ENCODE assay signal across 11 cellular contexts in genomic region chr18:66682855-66683322, GRCh38.
DNase-seq lines count a peak whose midpoint lies in the region; ATAC-seq, FAIRE-seq and TF ChIP-seq lines count a peak whose summit lies in the region.
"Had no signal": no experiment of that assay in that cellular context is flagged by ENCODE, and none has a peak within 500 bp of the region (broad histone marks: within the 10 kb centered on the region; RNA-seq: fewer than 3 reads in every experiment).

No MANE protein-coding gene starts in this region.

- no peaks in the 10 kb centered on the region for H4K20me1 ChIP-seq in HepG2 (ENCODE audit: insufficient read depth, low read length)

- H2AFZ ChIP-seq in HepG2 (ENCODE audit: low read length): no peak overlapping the region

- no peaks in the 10 kb centered on the region for H3K79me2 ChIP-seq in HepG2 (ENCODE audit: insufficient read depth, low read length)

- ATAC-seq in HepG2 (no peak), upper lobe of right lung (peak; percentile 43)

- H3K4me1 ChIP-seq in liver (ENCODE audit: control insufficient read depth in 4 of 4, insufficient read depth in 4 of 4, low read length in 3 of 4) (no peaks in the 10 kb centered on the region), HepG2 (ENCODE audit: insufficient read depth, low read length) (no peaks in the 10 kb centered on the region), upper lobe of right lung (peaks cover 4% of the 10 kb centered on the region)

- H3K9ac ChIP-seq in liver (ENCODE audit: low read depth in 1 of 2, low read length in 2 of 2): no peak overlapping the region
- H3K9ac ChIP-seq in HepG2 (ENCODE audit: insufficient read depth, low read depth, low read length): no peak overlapping the region

- no TSS peak for BruUV-seq in HepG2 (replicated peaks; lab: Mats Ljungman, UMichigan)

- intact Hi-C loops in HepG2 (cut with micrococcal nuclease; ENCODE audit: unreplicated experiment) (no loop called here), upper lobe of right lung (cut with DNase I) (no loop called here)

- TF ChIP-seq CTCF in liver (IDR thresholded peaks at IDR 0.05; ENCODE audit: low read depth, low read length, missing input control) (no peak), HepG2 (CRISPR knock-in tag; IDR thresholded peaks at IDR 0.05) (no peak), choroid plexus epithelial cell (conservative IDR thresholded peaks at IDR 0.05; ENCODE audit: low read depth, low read length) (no peak), upper lobe of right lung (IDR thresholded peaks at IDR 0.05) (no peak)

- TF ChIP-seq POLR2A in HepG2 (IDR thresholded peaks at IDR 0.05; ENCODE audit: insufficient read depth in 1 of 2, low read depth in 2 of 2, low read length in 2 of 2): no peak

- CTCF ChIA-PET in HepG2 (lab: Yijun Ruan, JAX; ENCODE audit: low intra/inter-chr PET ratio, low total read pairs): no interaction called here

- peak overlapping the region; percentile 8 to 38 for H3K27ac ChIP-seq in liver (ENCODE audit: low read depth in 1 of 2, low read length in 2 of 2)
- no peak overlapping the region for H3K27ac ChIP-seq in HepG2 (ENCODE audit: extremely low read length, insufficient read depth, low read length)
- peak overlapping the region; percentile 12 for H3K27ac ChIP-seq in upper lobe of right lung

- no peak overlapping the region for H3K4me2 ChIP-seq in HepG2 (ENCODE audit: low read depth, low read length)

- no peaks in the 10 kb centered on the region for H3K36me3 ChIP-seq in liver (ENCODE audit: control insufficient read depth in 4 of 4, insufficient read depth in 3 of 4, low read depth in 1 of 4, low read length in 3 of 4)
- no peaks in the 10 kb centered on the region for H3K36me3 ChIP-seq in HepG2 (replicated peaks in 1 of 2; ENCODE audit: control insufficient read depth in 1 of 2, insufficient read depth in 2 of 2, low read length in 2 of 2)
- no peaks in the 10 kb centered on the region for H3K36me3 ChIP-seq in upper lobe of right lung

- WGBS in liver: 37% methylated on average over 5 of the region's 5 CpGs
- WGBS in HepG2 (ENCODE audit: low lambda C conversion rate): 4% methylated on average over 5 of the region's 5 CpGs

- POLR2A ChIA-PET in HepG2 (lab: Yijun Ruan, JAX): no interaction called here

- H3K9me3 ChIP-seq in liver (ENCODE audit: control insufficient read depth in 4 of 4, low read length in 3 of 4): peaks cover 4 to 14% (median 8%) of the 10 kb centered on the region in 4 donors
- H3K9me3 ChIP-seq in HepG2 (ENCODE audit: low read length): peaks cover 26% of the 10 kb centered on the region
- peaks cover 4% of the 10 kb centered on the region for H3K9me3 ChIP-seq in upper lobe of right lung

- TF ChIP-seq EP300 in HepG2 (IDR thresholded peaks at IDR 0.05; ENCODE audit: low read depth in 2 of 2, low read length in 2 of 2) (no peak), HepG2 (CRISPR knock-in tag; IDR thresholded peaks at IDR 0.05; ENCODE audit: borderline replicate concordance) (no peak)

- DNase-seq in HepG2 (ENCODE audit: low spot score): no peak
- DNase-seq in choroid plexus epithelial cell (ENCODE audit: low read depth): peak; percentile 8
- peak; percentile 70 for DNase-seq in medulla oblongata (ENCODE audit: extremely low spot score)
- DNase-seq in upper lobe of right lung: no peak
- no peak for DNase-seq in SW 1271 (lab: John Stamatoyannopoulos, UW)
- DNase-seq in GM03348 (ENCODE audit: low spot score): no peak
- DNase-seq in NCI-H2081 treated with DMSO at 0.1 percent for 48 hours (lab: John Stamatoyannopoulos, UW): no peak
- DNase-seq: erythroblast, IMR-90, RPMI8226 had no signal

- FAIRE-seq in HepG2 (lab: Jason Lieb, UNC): no peak

- H3K27me3 ChIP-seq in liver (ENCODE audit: control insufficient read depth in 4 of 4, insufficient read depth in 4 of 4, low read length in 3 of 4) (no peaks in the 10 kb centered on the region), HepG2 (ENCODE audit: control insufficient read depth in 1 of 2, insufficient read depth in 2 of 2, low read length in 2 of 2) (no peaks in the 10 kb centered on the region), upper lobe of right lung (no peaks in the 10 kb centered on the region)

- peak in 1 of 2 donors; percentile 41 for TF ChIP-seq RAD21 in liver (IDR thresholded peaks at IDR 0.05)
- TF ChIP-seq RAD21 in HepG2 (CRISPR knock-in tag; IDR thresholded peaks at IDR 0.05): no peak

- in situ Hi-C loops in HepG2 (cut with HindIII; ENCODE audit: extremely low pct_ligation_motif_present, low pct_unique_long_range_greater_than_20kb): no loop called here

- no peak overlapping the region for H3K4me3 ChIP-seq in liver (ENCODE audit: low read depth in 1 of 3, low read length in 3 of 3)
- no peak overlapping the region for H3K4me3 ChIP-seq in HepG2 (replicated peaks in 1 of 3; ENCODE audit: insufficient read depth in 1 of 3, low read depth in 2 of 3, low read length in 3 of 3)
- H3K4me3 ChIP-seq in choroid plexus epithelial cell (ENCODE audit: low read depth, low read length): peak overlapping the region; percentile 7
- peak overlapping the region; percentile 9 for H3K4me3 ChIP-seq in upper lobe of right lung

TF ChIP-seq in liver, 16 proteins besides CTCF, POLR2A, EP300 and RAD21:
- TF ChIP-seq TAF1 (conservative IDR thresholded peaks at IDR 0.05) (peak; percentile 36), NR2F2 (IDR thresholded peaks at IDR 0.05) (peak; percentile 94), YY1 (IDR thresholded peaks at IDR 0.05) (peak; percentile 57), FOXA2 (IDR thresholded peaks at IDR 0.05) (no peak), ATF3 (IDR thresholded peaks at IDR 0.05) (no peak), GABPA (IDR thresholded peaks at IDR 0.05 in 1 of 2, conservative IDR thresholded peaks at IDR 0.05 in 1 of 2) (peak in 1 of 2 donors; percentile 19), SP1 (IDR thresholded peaks at IDR 0.05) (peak; percentile 70), HNF4A (conservative IDR thresholded peaks at IDR 0.05) (no peak)

TF ChIP-seq in HepG2, 621 proteins besides CTCF, POLR2A, EP300 and RAD21 (continues in another document):
- no peak for TF ChIP-seq SRY (CRISPR knock-in tag; IDR thresholded peaks at IDR 0.05)
- no peak for TF ChIP-seq ZNF296 (CRISPR knock-in tag; conservative IDR thresholded peaks at IDR 0.05)
- TF ChIP-seq, protein P1, sequence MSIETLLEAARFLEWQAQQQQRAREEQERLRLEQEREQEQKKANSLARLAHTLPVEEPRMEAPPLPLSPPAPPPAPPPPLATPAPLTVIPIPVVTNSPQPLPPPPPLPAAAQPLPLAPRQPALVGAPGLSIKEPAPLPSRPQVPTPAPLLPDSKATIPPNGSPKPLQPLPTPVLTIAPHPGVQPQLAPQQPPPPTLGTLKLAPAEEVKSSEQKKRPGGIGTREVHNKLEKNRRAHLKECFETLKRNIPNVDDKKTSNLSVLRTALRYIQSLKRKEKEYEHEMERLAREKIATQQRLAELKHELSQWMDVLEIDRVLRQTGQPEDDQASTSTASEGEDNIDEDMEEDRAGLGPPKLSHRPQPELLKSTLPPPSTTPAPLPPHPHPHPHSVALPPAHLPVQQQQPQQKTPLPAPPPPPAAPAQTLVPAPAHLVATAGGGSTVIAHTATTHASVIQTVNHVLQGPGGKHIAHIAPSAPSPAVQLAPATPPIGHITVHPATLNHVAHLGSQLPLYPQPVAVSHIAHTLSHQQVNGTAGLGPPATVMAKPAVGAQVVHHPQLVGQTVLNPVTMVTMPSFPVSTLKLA (IDR thresholded peaks at IDR 0.05): no peak
- TF ChIP-seq, protein P2, sequence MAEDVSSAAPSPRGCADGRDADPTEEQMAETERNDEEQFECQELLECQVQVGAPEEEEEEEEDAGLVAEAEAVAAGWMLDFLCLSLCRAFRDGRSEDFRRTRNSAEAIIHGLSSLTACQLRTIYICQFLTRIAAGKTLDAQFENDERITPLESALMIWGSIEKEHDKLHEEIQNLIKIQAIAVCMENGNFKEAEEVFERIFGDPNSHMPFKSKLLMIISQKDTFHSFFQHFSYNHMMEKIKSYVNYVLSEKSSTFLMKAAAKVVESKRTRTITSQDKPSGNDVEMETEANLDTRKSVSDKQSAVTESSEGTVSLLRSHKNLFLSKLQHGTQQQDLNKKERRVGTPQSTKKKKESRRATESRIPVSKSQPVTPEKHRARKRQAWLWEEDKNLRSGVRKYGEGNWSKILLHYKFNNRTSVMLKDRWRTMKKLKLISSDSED (CRISPR knock-in tag; IDR thresholded peaks at IDR 0.05): no peak
- TF ChIP-seq, protein P3, sequence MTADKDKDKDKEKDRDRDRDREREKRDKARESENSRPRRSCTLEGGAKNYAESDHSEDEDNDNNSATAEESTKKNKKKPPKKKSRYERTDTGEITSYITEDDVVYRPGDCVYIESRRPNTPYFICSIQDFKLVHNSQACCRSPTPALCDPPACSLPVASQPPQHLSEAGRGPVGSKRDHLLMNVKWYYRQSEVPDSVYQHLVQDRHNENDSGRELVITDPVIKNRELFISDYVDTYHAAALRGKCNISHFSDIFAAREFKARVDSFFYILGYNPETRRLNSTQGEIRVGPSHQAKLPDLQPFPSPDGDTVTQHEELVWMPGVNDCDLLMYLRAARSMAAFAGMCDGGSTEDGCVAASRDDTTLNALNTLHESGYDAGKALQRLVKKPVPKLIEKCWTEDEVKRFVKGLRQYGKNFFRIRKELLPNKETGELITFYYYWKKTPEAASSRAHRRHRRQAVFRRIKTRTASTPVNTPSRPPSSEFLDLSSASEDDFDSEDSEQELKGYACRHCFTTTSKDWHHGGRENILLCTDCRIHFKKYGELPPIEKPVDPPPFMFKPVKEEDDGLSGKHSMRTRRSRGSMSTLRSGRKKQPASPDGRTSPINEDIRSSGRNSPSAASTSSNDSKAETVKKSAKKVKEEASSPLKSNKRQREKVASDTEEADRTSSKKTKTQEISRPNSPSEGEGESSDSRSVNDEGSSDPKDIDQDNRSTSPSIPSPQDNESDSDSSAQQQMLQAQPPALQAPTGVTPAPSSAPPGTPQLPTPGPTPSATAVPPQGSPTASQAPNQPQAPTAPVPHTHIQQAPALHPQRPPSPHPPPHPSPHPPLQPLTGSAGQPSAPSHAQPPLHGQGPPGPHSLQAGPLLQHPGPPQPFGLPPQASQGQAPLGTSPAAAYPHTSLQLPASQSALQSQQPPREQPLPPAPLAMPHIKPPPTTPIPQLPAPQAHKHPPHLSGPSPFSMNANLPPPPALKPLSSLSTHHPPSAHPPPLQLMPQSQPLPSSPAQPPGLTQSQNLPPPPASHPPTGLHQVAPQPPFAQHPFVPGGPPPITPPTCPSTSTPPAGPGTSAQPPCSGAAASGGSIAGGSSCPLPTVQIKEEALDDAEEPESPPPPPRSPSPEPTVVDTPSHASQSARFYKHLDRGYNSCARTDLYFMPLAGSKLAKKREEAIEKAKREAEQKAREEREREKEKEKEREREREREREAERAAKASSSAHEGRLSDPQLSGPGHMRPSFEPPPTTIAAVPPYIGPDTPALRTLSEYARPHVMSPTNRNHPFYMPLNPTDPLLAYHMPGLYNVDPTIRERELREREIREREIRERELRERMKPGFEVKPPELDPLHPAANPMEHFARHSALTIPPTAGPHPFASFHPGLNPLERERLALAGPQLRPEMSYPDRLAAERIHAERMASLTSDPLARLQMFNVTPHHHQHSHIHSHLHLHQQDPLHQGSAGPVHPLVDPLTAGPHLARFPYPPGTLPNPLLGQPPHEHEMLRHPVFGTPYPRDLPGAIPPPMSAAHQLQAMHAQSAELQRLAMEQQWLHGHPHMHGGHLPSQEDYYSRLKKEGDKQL (CRISPR knock-in tag; IDR thresholded peaks at IDR 0.05; ENCODE audit: low read depth): no peak

Comparison
In these comparisons a context has a peak if more than half of its experiments do, and no peak if none do; other contexts are left out.
1. H3K4me3 ChIP-seq: peak in choroid plexus epithelial cell (single experiment) and upper lobe of right lung (single experiment); none in liver (0 of 3) and HepG2 (0 of 3).
2. DNase-seq: peak in choroid plexus epithelial cell (single experiment) and medulla oblongata (single experiment); none in HepG2 (single experiment), upper lobe of right lung (single experiment), SW 1271 (0 of 2), GM03348 (single experiment) and NCI-H2081 treated with DMSO at 0.1 percent for 48 hours (single experiment).